1 cellular context compared by ENCODE assay signal in the genomic region with DNA sequence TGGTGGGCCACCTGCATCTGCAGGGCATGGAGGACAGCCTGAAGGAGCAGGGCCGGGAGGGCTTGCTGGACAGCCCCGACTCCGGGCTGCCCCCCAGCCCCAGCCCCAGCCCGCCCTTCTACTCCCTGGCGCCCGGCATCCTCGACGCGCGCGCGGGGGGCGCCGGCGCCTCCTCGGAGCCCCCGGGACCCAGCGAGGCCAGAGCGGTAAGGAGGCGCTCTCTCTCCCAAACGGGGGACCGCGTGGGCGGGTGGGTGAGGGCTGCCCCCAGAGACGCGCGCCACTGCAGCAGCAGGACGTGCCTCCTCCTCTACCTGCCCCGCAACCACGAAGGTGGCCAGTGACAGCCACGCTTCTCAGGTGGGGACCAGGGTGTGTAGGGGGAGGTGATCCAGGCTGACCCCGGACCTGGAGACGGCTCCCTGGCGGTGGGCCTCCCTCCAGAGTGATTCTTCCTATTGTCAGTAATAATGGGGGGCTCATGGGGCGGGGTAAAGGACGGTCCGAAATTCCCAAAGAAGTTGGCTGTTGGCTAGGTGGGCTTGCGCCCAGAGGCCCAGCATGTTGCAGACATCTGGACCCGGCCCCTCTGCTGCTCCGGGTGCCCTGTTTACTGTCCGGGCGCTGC.
A peak's percentile ranks its signal among the peaks of the same experiment; 100 is the strongest.
TF ChIP-seq lines count a peak whose summit lies in the region.

No MANE protein-coding gene starts in this region.

TF ChIP-seq in H1, 55 proteins besides CTCF, POLR2A, EP300 and RAD21:
- TF ChIP-seq EZH2 (IDR thresholded peaks at IDR 0.05; ENCODE audit: low read depth, low read length, severe bottlenecking): peak; percentile 30
- TF ChIP-seq MAX (IDR thresholded peaks at IDR 0.05): 0 out of 2 replicates have a peak, but pooled peaks have one; percentile 48
- no peak for TF ChIP-seq RNF2 (IDR thresholded peaks at IDR 0.05; ENCODE audit: borderline replicate concordance, low read depth, low read length, missing control alignments, poor library complexity, severe bottlenecking)
- TF ChIP-seq KDM4A (IDR thresholded peaks at IDR 0.05; ENCODE audit: low read depth, low read length, severe bottlenecking): peak; percentile 47
TF ChIP-seq in H1: peak in this region for 3.
